12 cellular contexts compared by ENCODE assay signal in genomic region chrX:72554448-72555140, GRCh38.
DNase-seq lines count a peak whose midpoint lies in the region; ATAC-seq lines count a peak whose summit lies in the region.
"Had no signal": no experiment of that assay in that cellular context is flagged by ENCODE, and none has a peak within 500 bp of the region (broad histone marks: within the 10 kb centered on the region; RNA-seq: fewer than 3 reads in every experiment).

No MANE protein-coding gene starts in this region.

- no peak overlapping the region for H3K27ac Mint-ChIP-seq in stimulated activated effector memory CD8-positive, alpha-beta T cell treated with anti-CD3 and anti-CD28 coated beads, Interleukin-12 subunit alpha, Interleukin-12 subunit beta, amount 100 ng/mL, for 72 hours

- peaks cover 3% of the 10 kb centered on the region; the same call in 1 of the 2 replicates for H3K4me1 ChIP-seq in HUES48 (ENCODE audit: control insufficient read depth, insufficient read depth, low read length)

- peaks cover 11% of the 10 kb centered on the region for H3K9me3 ChIP-seq in HUES48 (ENCODE audit: control insufficient read depth, insufficient read depth, low read length)
- H3K9me3 ChIP-seq: thoracic aorta had no signal

- no peak overlapping the region for H3K4me3 Mint-ChIP-seq in stimulated activated effector memory CD8-positive, alpha-beta T cell treated with anti-CD3 and anti-CD28 coated beads, Interleukin-12 subunit alpha, Interleukin-12 subunit beta, amount 100 ng/mL, for 72 hours

- H3K27me3 ChIP-seq in HUES48 (ENCODE audit: control insufficient read depth, insufficient read depth, low read length): no peaks in the 10 kb centered on the region

- H3K4me3 ChIP-seq in HUES48 (ENCODE audit: low read depth, low read length): peak overlapping the region; percentile 58
- H3K4me3 ChIP-seq: thoracic aorta had no signal

- H3K36me3 Mint-ChIP-seq in stimulated activated effector memory CD8-positive, alpha-beta T cell treated with anti-CD3 and anti-CD28 coated beads, Interleukin-12 subunit alpha, Interleukin-12 subunit beta, amount 100 ng/mL, for 72 hours: peaks cover 13% of the 10 kb centered on the region

- H3K27ac ChIP-seq in HUES48 (ENCODE audit: low read depth, low read length): peak overlapping the region; percentile 95
- H3K27ac ChIP-seq: KMS-11 had no signal

- H3K9me3 Mint-ChIP-seq in stimulated activated effector memory CD8-positive, alpha-beta T cell treated with anti-CD3 and anti-CD28 coated beads, Interleukin-12 subunit alpha, Interleukin-12 subunit beta, amount 100 ng/mL, for 72 hours: no peaks in the 10 kb centered on the region

- ATAC-seq in HG03469 (IDR thresholded peaks at IDR 0.05; ENCODE audit: unreplicated experiment) (no peak), HG02571 (IDR thresholded peaks at IDR 0.05; ENCODE audit: unreplicated experiment) (no peak)
- no peak for ATAC-seq in stimulated activated effector memory CD8-positive, alpha-beta T cell treated with anti-CD3 and anti-CD28 coated beads, Interleukin-12 subunit alpha, Interleukin-12 subunit beta, amount 100 ng/mL, for 72 hours

- H3K36me3 ChIP-seq in HUES48 (ENCODE audit: control insufficient read depth, insufficient read depth, low read length): no peaks in the 10 kb centered on the region
- H3K36me3 ChIP-seq: thoracic aorta had no signal

- peak overlapping the region; percentile 25; the same call in 1 of the 2 replicates for H3K9ac ChIP-seq in HUES48 (ENCODE audit: low read depth, low read length)
- H3K9ac ChIP-seq: KMS-11 had no signal

- DNase-seq in DMS79 (lab: John Stamatoyannopoulos, UW) (peak; percentile 22), SW480 (ENCODE audit: low spot score) (peak; percentile 76), iris pigment epithelial cell (ENCODE audit: low read depth) (peak; percentile 46), NCI-H1930 (lab: John Stamatoyannopoulos, UW) (no peak)
- no peak for DNase-seq in stimulated activated effector memory CD8-positive, alpha-beta T cell treated with anti-CD3 and anti-CD28 coated beads, Interleukin-12 subunit alpha, Interleukin-12 subunit beta, amount 100 ng/mL, for 72 hours (ENCODE audit: low spot score in 2 of 2)
- DNase-seq: anterior cingulate cortex; stimulated activated CD4-positive, alpha-beta T cell treated with anti-CD3 and anti-CD28 coated beads, Interleukin-2, amount 100 ng/mL, for 24 hours had no signal

- H3K4me1 Mint-ChIP-seq in stimulated activated effector memory CD8-positive, alpha-beta T cell treated with anti-CD3 and anti-CD28 coated beads, Interleukin-12 subunit alpha, Interleukin-12 subunit beta, amount 100 ng/mL, for 72 hours: peaks cover 15% of the 10 kb centered on the region

Comparison
In these comparisons a context has a peak if more than half of its experiments do, and no peak if none do; other contexts are left out.
1. DNase-seq: peak in DMS79 (single experiment), SW480 (single experiment) and iris pigment epithelial cell (single experiment); none in NCI-H1930 (0 of 2) and stimulated activated effector memory CD8-positive, alpha-beta T cell treated with anti-CD3 and anti-CD28 coated beads, Interleukin-12 subunit alpha, Interleukin-12 subunit beta, amount 100 ng/mL, for 72 hours (0 of 2).